7 cellular contexts compared by ENCODE assay signal in genomic region chr11:57641426-57641825, GRCh38. TPM values are rescaled to one million over a fixed set of nuclear protein-coding genes. Genes with fewer than 3 reads are reported as not detected.
DNase-seq lines count a peak whose midpoint lies in the region; ATAC-seq and TF ChIP-seq lines count a peak whose summit lies in the region.
"Had no signal": no experiment of that assay in that cellular context is flagged by ENCODE, and none has a peak within 500 bp of the region (broad histone marks: within the 10 kb centered on the region; RNA-seq: fewer than 3 reads in every experiment).

No MANE protein-coding gene starts in this region.

- in situ Hi-C loops in gastrocnemius medialis (cut with MboI; ENCODE audit: low sequenced_read_pairs in 4 of 4): loop anchor here (5.0 to 25.0 kb wide), 6 partner anchors 74 to 304 kb away; partner anchors contain the start of genes UBE2L6 (in 3 of the 4), P2RX3 (in 1 of the 4), RTN4RL2 (in 1 of the 4) and SSRP1 (in 1 of the 4)

- H3K4me3 ChIP-seq in coronary artery (no peak overlapping the region), gastrocnemius medialis (no peak overlapping the region)

- TF ChIP-seq POLR2A in gastrocnemius medialis (IDR thresholded peaks at IDR 0.05): no peak

- intact Hi-C loops in gastrocnemius medialis (cut with DNase I; ENCODE audit: low total_unique reads): loop anchor here (2.0 to 5.0 kb wide), 2 partner anchors 159 to 294 kb away; no protein-coding TSS in a partner anchor

- no peaks in the 10 kb centered on the region for H3K36me3 ChIP-seq in gastrocnemius medialis

- TF ChIP-seq CTCF in coronary artery (IDR thresholded peaks at IDR 0.05): peak; percentile 17
- peak in 4 of 5 experiments; percentile 27 to 53 (median 38) for TF ChIP-seq CTCF in gastrocnemius medialis (IDR thresholded peaks at IDR 0.05 in 4 of 5, conservative IDR thresholded peaks at IDR 0.05 in 1 of 5)

- H3K9me3 ChIP-seq in gastrocnemius medialis: no peaks in the 10 kb centered on the region

- peaks cover 12 to 31% of the 10 kb centered on the region in 2 donors for H3K4me1 ChIP-seq in gastrocnemius medialis

- H3K27ac ChIP-seq in coronary artery: no peak overlapping the region
- no peak overlapping the region for H3K27ac ChIP-seq in gastrocnemius medialis

- peak; percentile 26 for DNase-seq in NCI-H2196 (lab: John Stamatoyannopoulos, UW; ENCODE audit: unreplicated experiment)
- DNase-seq in coronary artery (ENCODE audit: low spot score): no peak
- DNase-seq in gastrocnemius medialis: no peak
- DNase-seq in HK-2 (ENCODE audit: unreplicated experiment): no peak

- ATAC-seq in GM18868 (IDR thresholded peaks at IDR 0.05; ENCODE audit: unreplicated experiment) (peak; percentile 31), gastrocnemius medialis (peak; percentile 51 to 53), GM21528 (IDR thresholded peaks at IDR 0.05; ENCODE audit: low FRiP score, unreplicated experiment) (no peak)

- H3K27me3 ChIP-seq in gastrocnemius medialis: peaks cover 23 to 29% (median 27%) of the 10 kb centered on the region in 3 donors

RNA-seq across cellular contexts. Expression of gene YPEL4, which starts 8.3 kb away (rescaled TPM):
- under 1 TPM; 0.31 to 0.68 (median 0.49) TPM for total RNA-seq in gastrocnemius medialis

RNA-seq across cellular contexts. Expression of gene CLP1, which starts 16.1 kb away (rescaled TPM):
- 10 to 100 TPM; 10.6 to 15.3 (median 11.2) TPM for total RNA-seq in gastrocnemius medialis

RNA-seq across cellular contexts. Expression of gene ZDHHC5, which starts 26.5 kb away (rescaled TPM):
- 10 to 100 TPM; 34.0 to 49.2 (median 46.2) TPM for total RNA-seq in gastrocnemius medialis

RNA-seq across cellular contexts. Expression of gene SERPING1, which starts 43.9 kb away (rescaled TPM):
- total RNA-seq in gastrocnemius medialis: 100 to 1,000 TPM in 3 of 4 donors, 10 to 100 TPM in 1; 90.0 to 171 (median 106) TPM
- total RNA-seq: dermis microvascular lymphatic vessel endothelial cell had no signal
